In the genomic region with DNA sequence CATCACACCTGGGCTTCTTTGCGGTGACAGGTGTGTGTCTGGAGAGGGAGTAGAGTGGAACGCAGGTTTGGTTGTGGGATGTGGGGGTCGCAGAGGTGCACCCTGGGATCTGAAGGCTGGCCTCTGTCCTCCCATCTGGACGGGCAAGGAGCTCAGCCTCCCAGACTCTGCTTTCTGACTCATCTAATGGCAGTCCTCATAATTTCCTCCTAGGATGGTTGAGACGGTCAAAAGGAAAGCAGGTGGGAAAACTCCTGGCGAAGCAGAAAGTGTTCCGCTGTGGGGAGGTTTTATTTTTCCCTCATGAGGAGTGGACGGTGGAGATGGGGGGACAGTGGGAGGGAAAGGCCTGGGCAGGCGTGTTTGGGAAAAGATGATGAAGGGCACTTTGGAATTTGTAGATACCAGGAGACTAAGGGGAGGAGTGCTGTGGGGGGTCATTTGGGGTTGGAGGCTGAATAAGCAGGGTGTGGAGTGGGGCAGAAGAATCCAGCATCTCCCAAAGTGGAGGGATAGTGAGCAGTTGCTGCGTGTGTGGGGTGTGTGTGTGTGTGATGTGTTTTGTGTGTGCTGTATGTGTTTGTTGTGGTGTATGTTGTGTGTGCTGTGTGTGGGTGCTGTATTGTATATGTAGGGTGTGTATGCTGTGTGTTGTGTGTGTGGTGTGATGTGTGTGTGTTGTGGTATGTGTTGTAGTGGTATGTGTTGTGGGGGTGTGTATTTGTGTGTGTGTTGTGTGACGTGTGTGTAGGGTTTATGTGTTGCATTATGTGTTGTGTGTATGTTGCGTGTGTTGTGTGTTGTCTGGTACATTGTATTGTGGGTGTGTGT, we compare ENCODE assay signal across 12 cellular contexts.
DNase-seq lines count a peak whose midpoint lies in the region; ATAC-seq, FAIRE-seq and TF ChIP-seq lines count a peak whose summit lies in the region.
"Had no signal": no experiment of that assay in that cellular context is flagged by ENCODE, and none has a peak within 500 bp of the region (broad histone marks: within the 10 kb centered on the region; RNA-seq: fewer than 3 reads in every experiment).

No MANE protein-coding gene starts in this region.

- no peaks in the 10 kb centered on the region for H3K36me3 ChIP-seq in hepatocyte (replicated peaks; ENCODE audit: insufficient read depth, low read depth)
- H3K36me3 ChIP-seq in gastroesophageal sphincter = no peaks in the 10 kb centered on the region

- H2AFZ ChIP-seq in hepatocyte = no peak overlapping the region

- 63% methylated on average over 12 of the region's 12 CpGs for WGBS in hepatocyte (ENCODE audit: low lambda C conversion rate, missing lambda C conversion rate)
- 66 to 77% methylated on average over 3 to 5 of the region's 12 CpGs for WGBS in gastroesophageal sphincter (ENCODE audit: low coverage in 1 of 2), 2 donors

- H3K27ac ChIP-seq in hepatocyte = peak overlapping the region; percentile 94
- H3K27ac ChIP-seq in gastroesophageal sphincter = no peak overlapping the region
- H3K27ac ChIP-seq: C4-2B, VCaP had no signal

- peak; percentile 33 for DNase-seq in ACHN
- peak; percentile 54 for DNase-seq in GM03348 (ENCODE audit: low spot score)
- DNase-seq in RCC 7860 (ENCODE audit: low spot score) = peak; percentile 67
- peak; percentile 48 for DNase-seq in hepatocyte (ENCODE audit: low spot score)
- DNase-seq in NCI-H510A treated with DMSO at 0.1 percent for 48 hours (lab: John Stamatoyannopoulos, UW) = no peak
- no peak for DNase-seq in activated CD4-positive, alpha-beta T cell treated with anti-CD3 and anti-CD28 coated beads, Interleukin-2, amount 50 U/mL, for 48 hours
- no peak for DNase-seq in KBM-7
- DNase-seq: KG1, NCI-H2107 had no signal

- no peak for FAIRE-seq in RCC 7860 (lab: Jason Lieb, UNC)

- no peaks in the 10 kb centered on the region for H3K79me2 ChIP-seq in hepatocyte

- no peaks in the 10 kb centered on the region for H4K20me1 ChIP-seq in hepatocyte (ENCODE audit: insufficient read depth, poor library complexity, severe bottlenecking)

- no peak for ATAC-seq in gastroesophageal sphincter

- no peak for TF ChIP-seq POLR2A in gastroesophageal sphincter (IDR thresholded peaks at IDR 0.05)

- H3K4me3 ChIP-seq in hepatocyte (no peak overlapping the region), gastroesophageal sphincter (no peak overlapping the region)

- no peaks in the 10 kb centered on the region for H3K27me3 ChIP-seq in hepatocyte
- no peaks in the 10 kb centered on the region for H3K27me3 ChIP-seq in gastroesophageal sphincter

- H3K9me3 ChIP-seq in hepatocyte (ENCODE audit: low read depth) = no peaks in the 10 kb centered on the region
- H3K9me3 ChIP-seq in gastroesophageal sphincter = no peaks in the 10 kb centered on the region

- no peaks in the 10 kb centered on the region for H3K9me2 ChIP-seq in hepatocyte (replicated peaks; ENCODE audit: insufficient read depth)

- H3K4me2 ChIP-seq in hepatocyte = peak overlapping the region; percentile 63

- TF ChIP-seq EP300 in gastroesophageal sphincter (IDR thresholded peaks at IDR 0.05) = no peak

- TF ChIP-seq CTCF in hepatocyte (IDR thresholded peaks at IDR 0.05; ENCODE audit: poor library complexity) = no peak
- TF ChIP-seq CTCF in gastroesophageal sphincter (IDR thresholded peaks at IDR 0.05) = no peak

- in situ Hi-C loops in ACHN (cut with HindIII; ENCODE audit: low pct_ligation_motif_present, low pct_unique_long_range_greater_than_20kb, low sequenced_read_pairs) = no loop called here
- in situ Hi-C loops in KBM-7 (cut with MboI; ENCODE audit: low pct_unique_long_range_greater_than_20kb, low sequenced_read_pairs) = no loop called here

- peaks cover 2% of the 10 kb centered on the region for H3K4me1 ChIP-seq in hepatocyte (ENCODE audit: insufficient read depth)
- H3K4me1 ChIP-seq in gastroesophageal sphincter = peaks cover 0 to 8% (median 0%) of the 10 kb centered on the region in 3 donors

Comparison
In these comparisons a context has a peak if more than half of its experiments do, and no peak if none do; other contexts are left out.
1. DNase-seq: peak in ACHN (single experiment), GM03348 (single experiment), RCC 7860 (single experiment) and hepatocyte (single experiment); none in NCI-H510A treated with DMSO at 0.1 percent for 48 hours (single experiment), activated CD4-positive, alpha-beta T cell treated with anti-CD3 and anti-CD28 coated beads, Interleukin-2, amount 50 U/mL, for 48 hours (0 of 2) and KBM-7 (single experiment).